In genomic region chr3:99883138-99883461, GRCh38 we compare ENCODE assay signal across 19 cellular contexts.
DNase-seq lines count a peak whose midpoint lies in the region; ATAC-seq and TF ChIP-seq lines count a peak whose summit lies in the region.
"Had no signal": no experiment of that assay in that cellular context is flagged by ENCODE, and none has a peak within 500 bp of the region (broad histone marks: within the 10 kb centered on the region; RNA-seq: fewer than 3 reads in every experiment).

No MANE protein-coding gene starts in this region.

- H3K4me3 ChIP-seq in left ventricle myocardium inferior, result no peak overlapping the region
- H3K4me3 ChIP-seq in effector memory CD4-positive, alpha-beta T cell (ENCODE audit: insufficient read depth, low read depth, low read length, poor library complexity, severe bottlenecking), result no peak overlapping the region
- H3K4me3 ChIP-seq: GM12878, GM23248, HAP-1 had no signal

- intact Hi-C loops in left ventricle myocardium inferior (cut with micrococcal nuclease) (no loop called here), Right ventricle myocardium inferior (cut with DNase I) (no loop called here)

- DNase-seq in left ventricle myocardium inferior, result no peak
- DNase-seq in Right ventricle myocardium inferior (ENCODE audit: missing footprints), result no peak
- peak; percentile 54 to 74 for DNase-seq in dermis microvascular lymphatic vessel endothelial cell (ENCODE audit: low read depth in 2 of 2)
- peak; percentile 49 to 91 for DNase-seq in lung microvascular endothelial cell (ENCODE audit: low read depth in 2 of 2)
- no peak for DNase-seq in effector memory CD4-positive, alpha-beta T cell
- DNase-seq: ACHN; BE2C; C1 segment of cervical spinal cord; CD4-positive, CD25-positive, alpha-beta regulatory T cell; CD8-positive, alpha-beta memory T cell; COR-L47; DMS 273 treated with DMSO at 0.1 percent for 48 hours; DMS53; DND-41; EL; GM23248 had no signal

- ATAC-seq in Right ventricle myocardium inferior, result no peak
- ATAC-seq in HG03025 (IDR thresholded peaks at IDR 0.05; ENCODE audit: low FRiP score, unreplicated experiment), result no peak
- ATAC-seq: GM12878 had no signal

- H3K27ac ChIP-seq in left ventricle myocardium inferior (replicated peaks), result peak overlapping the region; percentile 91
- H3K27ac ChIP-seq in effector memory CD4-positive, alpha-beta T cell (ENCODE audit: insufficient read depth, low read length, poor library complexity, severe bottlenecking), result no peak overlapping the region
- H3K27ac ChIP-seq: GM23248 had no signal

- peaks cover 50% of the 10 kb centered on the region for H3K4me1 ChIP-seq in left ventricle myocardium inferior
- peaks cover 5% of the 10 kb centered on the region for H3K4me1 ChIP-seq in effector memory CD4-positive, alpha-beta T cell (ENCODE audit: control insufficient read depth, insufficient read depth, low read length, poor library complexity, severe bottlenecking)
- H3K4me1 ChIP-seq: HAP-1 had no signal

- no peaks in the 10 kb centered on the region for H3K27me3 ChIP-seq in left ventricle myocardium inferior (ENCODE audit: low read depth)
- no peaks in the 10 kb centered on the region for H3K27me3 ChIP-seq in effector memory CD4-positive, alpha-beta T cell (replicated peaks; ENCODE audit: control insufficient read depth, insufficient read depth, low read length, poor library complexity, severe bottlenecking)
- H3K27me3 ChIP-seq: BE2C had no signal

- no peaks in the 10 kb centered on the region for H3K9me3 ChIP-seq in left ventricle myocardium inferior (replicated peaks)
- no peaks in the 10 kb centered on the region for H3K9me3 ChIP-seq in effector memory CD4-positive, alpha-beta T cell (ENCODE audit: control insufficient read depth, low read length)
- H3K9me3 ChIP-seq: BE2C, HAP-1 had no signal

- no peaks in the 10 kb centered on the region for H3K36me3 ChIP-seq in left ventricle myocardium inferior
- H3K36me3 ChIP-seq in effector memory CD4-positive, alpha-beta T cell (ENCODE audit: control insufficient read depth, insufficient read depth, low read length), result no peaks in the 10 kb centered on the region
- H3K36me3 ChIP-seq: BE2C, HAP-1 had no signal

- TF ChIP-seq CTCF in left ventricle myocardium inferior (IDR thresholded peaks at IDR 0.05; ENCODE audit: borderline replicate concordance), result no peak

Comparison
In these comparisons a context has a peak if more than half of its experiments do, and no peak if none do; other contexts are left out.
1. DNase-seq: peak in dermis microvascular lymphatic vessel endothelial cell (2 of 2) and lung microvascular endothelial cell (2 of 2); none in left ventricle myocardium inferior (single experiment), Right ventricle myocardium inferior (single experiment) and effector memory CD4-positive, alpha-beta T cell (0 of 3).